In the genomic region with DNA sequence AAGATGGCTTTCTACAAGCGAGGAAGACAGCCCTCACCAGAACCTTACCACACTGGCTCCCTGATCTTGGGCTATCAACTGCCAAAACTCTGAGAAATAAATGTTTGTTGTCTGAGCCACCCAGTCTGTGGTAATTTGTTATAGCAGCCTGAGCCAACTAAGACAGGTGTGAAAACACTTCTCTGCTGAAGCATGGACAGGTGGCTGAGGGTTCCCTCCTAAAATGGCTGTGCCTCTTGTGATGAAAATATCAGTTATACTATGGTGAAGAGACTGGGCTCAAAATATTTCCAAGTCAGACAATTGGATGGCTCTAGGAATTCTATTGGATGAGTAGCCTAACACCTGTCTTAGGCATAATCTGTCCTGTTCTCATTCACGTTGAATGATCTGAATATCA, we compare ENCODE assay signal across 17 cellular contexts.
DNase-seq lines count a peak whose midpoint lies in the region; ATAC-seq and TF ChIP-seq lines count a peak whose summit lies in the region.
"Had no signal": no experiment of that assay in that cellular context is flagged by ENCODE, and none has a peak within 500 bp of the region (broad histone marks: within the 10 kb centered on the region; RNA-seq: fewer than 3 reads in every experiment).

No MANE protein-coding gene starts in this region.

- H3F3A ChIP-seq in SK-N-SH (replicated peaks; ENCODE audit: insufficient read depth): no peaks in the 10 kb centered on the region

- H3K36me3 ChIP-seq in SK-N-SH (replicated peaks in 1 of 2; ENCODE audit: control insufficient read depth in 1 of 2, insufficient read depth in 2 of 2, low read length in 1 of 2): no peaks in the 10 kb centered on the region

- ATAC-seq in SK-N-SH treated with all-trans-retinoic acid at 6 μM for 48 hours (no peak), omental fat pad (ENCODE audit: low FRiP score) (no peak)
- ATAC-seq: GM12878, HCT116 had no signal

- no peaks in the 10 kb centered on the region for H3K27me3 ChIP-seq in SK-N-SH (ENCODE audit: insufficient read depth)

- H3K4me2 ChIP-seq in SK-N-SH: no peak overlapping the region

- H3K9me2 ChIP-seq in SK-N-SH: no peaks in the 10 kb centered on the region

- no peaks in the 10 kb centered on the region for H3K4me1 ChIP-seq in SK-N-SH (ENCODE audit: control insufficient read depth in 1 of 2, insufficient read depth in 2 of 2, low read depth in 1 of 2, low read length in 1 of 2)

- no peak overlapping the region for H2AFZ ChIP-seq in SK-N-SH (ENCODE audit: low read depth)
- H2AFZ ChIP-seq: GM23248 had no signal

- CTCF ChIA-PET in SK-N-SH (lab: Yijun Ruan, JAX): no interaction called here

- H3K27ac ChIP-seq in SK-N-SH (ENCODE audit: low read depth in 2 of 2, low read length in 1 of 2): no peak overlapping the region
- H3K27ac ChIP-seq: GM23248 had no signal

- TF ChIP-seq RAD21 in SK-N-SH (IDR thresholded peaks at IDR 0.05; ENCODE audit: low read length): no peak

- no peaks in the 10 kb centered on the region for H4K20me1 ChIP-seq in SK-N-SH (ENCODE audit: insufficient read depth)

- TF ChIP-seq EP300 in SK-N-SH (IDR thresholded peaks at IDR 0.05; ENCODE audit: borderline replicate concordance in 1 of 2, low read depth in 1 of 2, low read length in 1 of 2): no peak

- no peaks in the 10 kb centered on the region for H3K79me2 ChIP-seq in SK-N-SH (ENCODE audit: insufficient read depth)

- DNase-seq in SK-N-SH (no peak), OCI-M1 (lab: John Stamatoyannopoulos, UW) (peak; percentile 5), myocyte (ENCODE audit: low read depth) (peak; percentile 79), NCI-H446 treated with DMSO at 0.1 percent for 48 hours (lab: John Stamatoyannopoulos, UW) (no peak), omental fat pad (ENCODE audit: low spot score) (no peak)
- DNase-seq: C1 segment of cervical spinal cord; Calu3; CD4-positive, alpha-beta memory T cell; COR-L47; DMS79; EL; GDM1; GM23248; H7 had no signal

- 88% methylated on average over 2 of the region's 2 CpGs for WGBS in SK-N-SH (ENCODE audit: low lambda C conversion rate)

- TF ChIP-seq CTCF in SK-N-SH (IDR thresholded peaks at IDR 0.05) (no peak), omental fat pad (IDR thresholded peaks at IDR 0.05) (no peak)

- no peak overlapping the region for H3K9ac ChIP-seq in SK-N-SH
- H3K9ac ChIP-seq: GM23248 had no signal

- POLR2A ChIA-PET in SK-N-SH (lab: Yijun Ruan, JAX): no interaction called here

- no peak overlapping the region for H3K4me3 ChIP-seq in SK-N-SH (ENCODE audit: low read depth in 2 of 2, low read length in 1 of 2)
- H3K4me3 ChIP-seq: GM12878, GM23248 had no signal

- H3K9me3 ChIP-seq in SK-N-SH: no peaks in the 10 kb centered on the region

TF ChIP-seq in SK-N-SH treated with all-trans-retinoic acid at 6 μM for 48 hours, 23 proteins besides CTCF, POLR2A, EP300 and RAD21:
- TF ChIP-seq ZNF8 (CRISPR knock-in tag; IDR thresholded peaks at IDR 0.05) (no peak), GLIS3 (CRISPR knock-in tag; IDR thresholded peaks at IDR 0.05) (no peak), ZNF565 (CRISPR knock-in tag; conservative IDR thresholded peaks at IDR 0.05; ENCODE audit: low read depth) (0 out of 2 replicates have a peak, but pooled peaks have one; percentile 61)
- TF ChIP-seq, protein P1, sequence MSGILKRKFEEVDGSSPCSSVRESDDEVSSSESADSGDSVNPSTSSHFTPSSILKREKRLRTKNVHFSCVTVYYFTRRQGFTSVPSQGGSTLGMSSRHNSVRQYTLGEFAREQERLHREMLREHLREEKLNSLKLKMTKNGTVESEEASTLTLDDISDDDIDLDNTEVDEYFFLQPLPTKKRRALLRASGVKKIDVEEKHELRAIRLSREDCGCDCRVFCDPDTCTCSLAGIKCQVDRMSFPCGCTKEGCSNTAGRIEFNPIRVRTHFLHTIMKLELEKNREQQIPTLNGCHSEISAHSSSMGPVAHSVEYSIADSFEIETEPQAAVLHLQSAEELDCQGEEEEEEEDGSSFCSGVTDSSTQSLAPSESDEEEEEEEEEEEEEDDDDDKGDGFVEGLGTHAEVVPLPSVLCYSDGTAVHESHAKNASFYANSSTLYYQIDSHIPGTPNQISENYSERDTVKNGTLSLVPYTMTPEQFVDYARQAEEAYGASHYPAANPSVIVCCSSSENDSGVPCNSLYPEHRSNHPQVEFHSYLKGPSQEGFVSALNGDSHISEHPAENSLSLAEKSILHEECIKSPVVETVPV (CRISPR knock-in tag; IDR thresholded peaks at IDR 0.05): no peak

TF ChIP-seq in SK-N-SH, 30 proteins besides CTCF, POLR2A, EP300 and RAD21:
- TF ChIP-seq RXRA (IDR thresholded peaks at IDR 0.05; ENCODE audit: borderline replicate concordance, low read depth): no peak
- no peak for TF ChIP-seq FOXM1 (IDR thresholded peaks at IDR 0.05; ENCODE audit: low read depth)
- TF ChIP-seq TEAD4 (IDR thresholded peaks at IDR 0.05; ENCODE audit: borderline replicate concordance, insufficient read depth): no peak
- TF ChIP-seq CHD2 (IDR thresholded peaks at IDR 0.05; ENCODE audit: low read length, partially characterized antibody): no peak
- no peak for TF ChIP-seq ELF1 (IDR thresholded peaks at IDR 0.05)
- TF ChIP-seq FOSL2 (IDR thresholded peaks at IDR 0.05; ENCODE audit: borderline replicate concordance, low read depth): no peak
- TF ChIP-seq, protein P2, sequence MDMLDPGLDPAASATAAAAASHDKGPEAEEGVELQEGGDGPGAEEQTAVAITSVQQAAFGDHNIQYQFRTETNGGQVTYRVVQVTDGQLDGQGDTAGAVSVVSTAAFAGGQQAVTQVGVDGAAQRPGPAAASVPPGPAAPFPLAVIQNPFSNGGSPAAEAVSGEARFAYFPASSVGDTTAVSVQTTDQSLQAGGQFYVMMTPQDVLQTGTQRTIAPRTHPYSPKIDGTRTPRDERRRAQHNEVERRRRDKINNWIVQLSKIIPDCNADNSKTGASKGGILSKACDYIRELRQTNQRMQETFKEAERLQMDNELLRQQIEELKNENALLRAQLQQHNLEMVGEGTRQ (IDR thresholded peaks at IDR 0.05; ENCODE audit: borderline replicate concordance, low read depth, low read length): no peak
- no peak for TF ChIP-seq POLR2AphosphoS5 (IDR thresholded peaks at IDR 0.05; ENCODE audit: low read depth, low read length)
TF ChIP-seq in SK-N-SH: peak in this region for 0.

Comparison
In these comparisons a context has a peak if more than half of its experiments do, and no peak if none do; other contexts are left out.
1. DNase-seq: peak in OCI-M1 (single experiment) and myocyte (single experiment); none in SK-N-SH (single experiment), NCI-H446 treated with DMSO at 0.1 percent for 48 hours (single experiment) and omental fat pad (single experiment).